8 cellular contexts compared by ENCODE assay signal in genomic region chr11:44066732-44067131, GRCh38. TPM values are rescaled to one million over a fixed set of nuclear protein-coding genes. Genes with fewer than 3 reads are reported as not detected.
DNase-seq lines count a peak whose midpoint lies in the region; ATAC-seq, FAIRE-seq and TF ChIP-seq lines count a peak whose summit lies in the region.

No MANE protein-coding gene starts in this region.

- H3K36me3 ChIP-seq in MG63 (no peaks in the 10 kb centered on the region; the same call in 1 of the 2 replicates), astrocyte (ENCODE audit: insufficient read depth, low read length) (no peaks in the 10 kb centered on the region), iPS-20b (ENCODE audit: insufficient read depth, low read depth, low read length) (no peaks in the 10 kb centered on the region)

- ATAC-seq in stimulated activated memory B cell treated with anti-CD40 and anti-IgM and Interleukin-4, amounts not matched to agents 10 μg/mL and 1 μg/mL and 100 μg/mL, for 72 hours: no peak

- peak overlapping the region; percentile 89 for H3K4me3 Mint-ChIP-seq in astrocyte (ENCODE audit: unreplicated experiment)
- H3K4me3 Mint-ChIP-seq in stimulated activated memory B cell treated with anti-CD40 and anti-IgM and Interleukin-4, amounts not matched to agents 10 μg/mL and 1 μg/mL and 100 μg/mL, for 72 hours: peak overlapping the region; percentile 87

- peaks cover 9% of the 10 kb centered on the region for H3K4me1 ChIP-seq in astrocyte (ENCODE audit: insufficient read depth, low read length)
- H3K4me1 ChIP-seq in iPS-20b (ENCODE audit: insufficient read depth, low read length): peaks cover 25% of the 10 kb centered on the region; the same call in 1 of the 2 replicates

- H3K27me3 ChIP-seq in MG63 (no peaks in the 10 kb centered on the region), astrocyte (ENCODE audit: insufficient read depth, low read length) (no peaks in the 10 kb centered on the region), iPS-20b (ENCODE audit: insufficient read depth, low read length) (peaks cover 12% of the 10 kb centered on the region; the same call in 1 of the 2 replicates)

- H3K9ac ChIP-seq in astrocyte (ENCODE audit: low read length): peak overlapping the region; percentile 91
- peak overlapping the region; percentile 93 for H3K9ac ChIP-seq in iPS-20b (ENCODE audit: low read depth, low read length)

- H3K36me3 Mint-ChIP-seq in astrocyte (ENCODE audit: low read depth, unreplicated experiment): peaks cover 19% of the 10 kb centered on the region
- H3K36me3 Mint-ChIP-seq in stimulated activated memory B cell treated with anti-CD40 and anti-IgM and Interleukin-4, amounts not matched to agents 10 μg/mL and 1 μg/mL and 100 μg/mL, for 72 hours: peaks cover 10% of the 10 kb centered on the region

- peak overlapping the region; percentile 96 for H3K4me2 ChIP-seq in astrocyte (ENCODE audit: low read length)

- no peak for FAIRE-seq in astrocyte (lab: Jason Lieb, UNC)

- no peak for TF ChIP-seq CTCF in astrocyte (IDR thresholded peaks at IDR 0.05; ENCODE audit: insufficient read depth, low read depth, low read length)

- H3K79me2 ChIP-seq in astrocyte (ENCODE audit: insufficient read depth, low read length): no peaks in the 10 kb centered on the region

- peaks cover 11% of the 10 kb centered on the region for H3K4me1 Mint-ChIP-seq in astrocyte (ENCODE audit: low read depth, unreplicated experiment)
- H3K4me1 Mint-ChIP-seq in stimulated activated memory B cell treated with anti-CD40 and anti-IgM and Interleukin-4, amounts not matched to agents 10 μg/mL and 1 μg/mL and 100 μg/mL, for 72 hours: peaks cover 19% of the 10 kb centered on the region

- peak; percentile 48 for DNase-seq in Daoy (ENCODE audit: low read depth)
- peak; percentile 6 for DNase-seq in MG63
- peak; percentile 67 for DNase-seq in astrocyte (ENCODE audit: low read depth)
- DNase-seq in NCI-H187 treated with DMSO at 0.1 percent for 48 hours (lab: John Stamatoyannopoulos, UW): no peak
- DNase-seq in epidermal melanocyte (ENCODE audit: insufficient read length, low spot score): no peak
- no peak for DNase-seq in G401 (ENCODE audit: low spot score)

- no peaks in the 10 kb centered on the region for H4K20me1 ChIP-seq in astrocyte (ENCODE audit: insufficient read depth, low read length)

- peak overlapping the region; percentile 95 for H3K27ac Mint-ChIP-seq in astrocyte (ENCODE audit: unreplicated experiment)
- peak overlapping the region; percentile 95 for H3K27ac Mint-ChIP-seq in stimulated activated memory B cell treated with anti-CD40 and anti-IgM and Interleukin-4, amounts not matched to agents 10 μg/mL and 1 μg/mL and 100 μg/mL, for 72 hours

- H2AFZ ChIP-seq in astrocyte (ENCODE audit: low read depth, low read length): peak overlapping the region; percentile 99

- no peaks in the 10 kb centered on the region for H3K9me3 ChIP-seq in MG63
- no peaks in the 10 kb centered on the region for H3K9me3 ChIP-seq in astrocyte (ENCODE audit: insufficient read depth, low read depth, low read length)
- H3K9me3 ChIP-seq in iPS-20b (ENCODE audit: insufficient read depth, low read depth, low read length): no peaks in the 10 kb centered on the region

- in situ Hi-C loops in G401 (cut with HindIII; ENCODE audit: low sequenced_read_pairs): no loop called here

- no peaks in the 10 kb centered on the region for H3K27me3 Mint-ChIP-seq in astrocyte (ENCODE audit: low read depth, unreplicated experiment)
- no peaks in the 10 kb centered on the region for H3K27me3 Mint-ChIP-seq in stimulated activated memory B cell treated with anti-CD40 and anti-IgM and Interleukin-4, amounts not matched to agents 10 μg/mL and 1 μg/mL and 100 μg/mL, for 72 hours

- H3K4me3 ChIP-seq in MG63 (peak overlapping the region; percentile 65), astrocyte (ENCODE audit: insufficient read depth, low read depth, low read length) (peak overlapping the region; percentile 75), iPS-20b (ENCODE audit: low read length) (peak overlapping the region; percentile 88)

- H3K27ac ChIP-seq in astrocyte (ENCODE audit: low read depth, low read length): peak overlapping the region; percentile 69
- peak overlapping the region; percentile 63 for H3K27ac ChIP-seq in iPS-20b (ENCODE audit: low read length)

- H3K9me3 Mint-ChIP-seq in astrocyte (ENCODE audit: unreplicated experiment): peaks cover 2% of the 10 kb centered on the region
- H3K9me3 Mint-ChIP-seq in stimulated activated memory B cell treated with anti-CD40 and anti-IgM and Interleukin-4, amounts not matched to agents 10 μg/mL and 1 μg/mL and 100 μg/mL, for 72 hours: no peaks in the 10 kb centered on the region

RNA-seq across cellular contexts. Expression of gene ACCS, which starts 0.7 kb away (rescaled TPM):
- 0.51 and 5.2 TPM in 2 replicates for total RNA-seq in Daoy (2014; rRNA removed; shearing (Covaris generic))
- 1.7 and 12.1 TPM in 2 replicates for total RNA-seq in MG63 (2014; rRNA removed; shearing (Covaris generic); ENCODE audit: low replicate concordance)
- 20.4 and 21.3 TPM in 2 replicates for total RNA-seq in astrocyte
- not detected in 2 replicates for total RNA-seq in G401 (2014; rRNA removed; shearing (Covaris generic))

RNA-seq across cellular contexts. Expression of gene ACCSL, which starts 19.0 kb away (rescaled TPM):
- not detected in 2 replicates for total RNA-seq in Daoy (2014; rRNA removed; shearing (Covaris generic))
- not detected in 2 replicates for total RNA-seq in MG63 (2014; rRNA removed; shearing (Covaris generic); ENCODE audit: low replicate concordance)
- total RNA-seq in astrocyte: not detected in 2 replicates
- total RNA-seq in G401 (2014; rRNA removed; shearing (Covaris generic)): not detected in 2 replicates

RNA-seq across cellular contexts. Expression of gene EXT2, which starts 28.7 kb away (rescaled TPM):
- 76.7 and 87.0 TPM in 2 replicates for total RNA-seq in Daoy (2014; rRNA removed; shearing (Covaris generic))
- 172 and 179 TPM in 2 replicates for total RNA-seq in MG63 (2014; rRNA removed; shearing (Covaris generic); ENCODE audit: low replicate concordance)
- total RNA-seq in astrocyte: 67.4 and 67.7 TPM in 2 replicates
- 66.8 and 74.9 TPM in 2 replicates for total RNA-seq in G401 (2014; rRNA removed; shearing (Covaris generic))

Comparison
In these comparisons a context has a peak if more than half of its experiments do, and no peak if none do; other contexts are left out.
1. DNase-seq: peak in Daoy (single experiment), MG63 (single experiment) and astrocyte (single experiment); none in NCI-H187 treated with DMSO at 0.1 percent for 48 hours (single experiment), epidermal melanocyte (single experiment) and G401 (single experiment).
2. Peak in every context shown above with its lines, with median percentiles within 50 percentile points of each other: H3K4me3 ChIP-seq.